20 cellular contexts compared by ENCODE assay signal in genomic region chr9:77750981-77751340, GRCh38.
DNase-seq lines count a peak whose midpoint lies in the region; ATAC-seq, FAIRE-seq and TF ChIP-seq lines count a peak whose summit lies in the region.
"Had no signal": no experiment of that assay in that cellular context is flagged by ENCODE, and none has a peak within 500 bp of the region (broad histone marks: within the 10 kb centered on the region; RNA-seq: fewer than 3 reads in every experiment).

No MANE protein-coding gene starts in this region.

- no peaks in the 10 kb centered on the region for H3K79me2 ChIP-seq in PC-3 (ENCODE audit: low read length)

- no peaks in the 10 kb centered on the region for H3K9me2 ChIP-seq in PC-3 (replicated peaks; ENCODE audit: low read length)

- peaks cover 47% of the 10 kb centered on the region for H3K4me1 Mint-ChIP-seq in osteocyte (ENCODE audit: unreplicated experiment)

- no peaks in the 10 kb centered on the region for H3K27me3 Mint-ChIP-seq in osteocyte (ENCODE audit: unreplicated experiment)
- H3K27me3 Mint-ChIP-seq: activated CD4-positive, alpha-beta T cell treated with anti-CD3 and anti-CD28 coated beads, Interleukin-2, amount 10 ng/mL, durations not matched to agents 7 days and 5 days; activated naive CD8-positive, alpha-beta T cell; activated T-helper 17 cell treated with anti-CD3 and anti-CD28 coated beads, Interleukin-2, amount 50 U/mL, for 72 hours; CD4-positive, alpha-beta T cell; naive thymus-derived CD8-positive, alpha-beta T cell had no signal

- no TSS peak for BruUV-seq in PC-3 (replicated peaks; lab: Mats Ljungman, UMichigan)

- H3K27me3 ChIP-seq in BE2C (no peaks in the 10 kb centered on the region), PC-3 (ENCODE audit: low read length) (no peaks in the 10 kb centered on the region), dorsolateral prefrontal cortex (no peaks in the 10 kb centered on the region)
- H3K27me3 ChIP-seq: pancreas, SJCRH30 had no signal

- peak overlapping the region; percentile 25 for H3K4me3 ChIP-seq in BE2C (ENCODE audit: low read depth, low read length)
- H3K4me3 ChIP-seq in PC-3 (ENCODE audit: low read length) = no peak overlapping the region
- H3K4me3 ChIP-seq in dorsolateral prefrontal cortex = peak overlapping the region in 17 of 59 donors; percentile 3 to 38 (median 21)
- H3K4me3 ChIP-seq: HAP-1, K562, pancreas, SJCRH30 had no signal

- no peaks in the 10 kb centered on the region for H4K20me1 ChIP-seq in PC-3 (ENCODE audit: low read length)

- H3K9me3 Mint-ChIP-seq in osteocyte (ENCODE audit: unreplicated experiment) = no peaks in the 10 kb centered on the region
- H3K9me3 Mint-ChIP-seq: activated CD4-positive, alpha-beta T cell treated with anti-CD3 and anti-CD28 coated beads, Interleukin-2, amount 10 ng/mL, durations not matched to agents 7 days and 5 days; activated T-helper 17 cell treated with anti-CD3 and anti-CD28 coated beads, Interleukin-2, amount 50 U/mL, for 72 hours; CD4-positive, alpha-beta T cell; naive thymus-derived CD8-positive, alpha-beta T cell had no signal

- intact Hi-C loops in PC-3 (cut with micrococcal nuclease) = loop anchor here (1.0 to 5.0 kb wide), 8 partner anchors 44 to 318 kb away; no protein-coding TSS in a partner anchor
- intact Hi-C loops in dorsolateral prefrontal cortex (cut with DNase I) = loop anchor here in 1 of 2 donors (2.0 to 10.0 kb wide), 4 partner anchors 94 to 374 kb away; no protein-coding TSS in a partner anchor

- no peak overlapping the region for H2AFZ ChIP-seq in PC-3 (ENCODE audit: low read length)

- FAIRE-seq in D721Med (lab: Jason Lieb, UNC) = no peak
- FAIRE-seq: colon, pancreas had no signal

- H3K4me1 ChIP-seq in BE2C (peaks cover 30% of the 10 kb centered on the region), PC-3 (ENCODE audit: insufficient read depth, low read length) (peaks cover 7% of the 10 kb centered on the region)
- H3K4me1 ChIP-seq: HAP-1, SJCRH30 had no signal

- H3K27ac ChIP-seq in PC-3 (ENCODE audit: low read length) (no peak overlapping the region), dorsolateral prefrontal cortex (peak overlapping the region in 48 of 59 donors; percentile 0 to 84 (median 64))
- H3K27ac ChIP-seq: SJCRH30 had no signal

- no peak overlapping the region for H3K4me3 Mint-ChIP-seq in osteocyte (ENCODE audit: unreplicated experiment)
- H3K4me3 Mint-ChIP-seq: activated CD4-positive, alpha-beta T cell treated with anti-CD3 and anti-CD28 coated beads, Interleukin-2, amount 10 ng/mL, durations not matched to agents 7 days and 5 days; activated naive CD8-positive, alpha-beta T cell; CD4-positive, alpha-beta T cell; naive thymus-derived CD8-positive, alpha-beta T cell had no signal

- no peak overlapping the region for H3K9ac ChIP-seq in PC-3 (ENCODE audit: low read length)

- DNase-seq in BE2C = peak; percentile 21
- DNase-seq in PC-3 = no peak
- DNase-seq in dorsolateral prefrontal cortex = no peak
- no peak for DNase-seq in osteocyte (ENCODE audit: extremely low spot score, unreplicated experiment)
- DNase-seq in A172 (ENCODE audit: low spot score) = no peak
- DNase-seq in 8988T = no peak
- no peak for DNase-seq in D721Med (ENCODE audit: insufficient read length, low spot score)
- DNase-seq: CD4-positive, alpha-beta T cell; right cardiac atrium; stimulated activated CD8-positive, alpha-beta memory T cell treated with anti-CD3 and anti-CD28 coated beads, Interleukin-4, amount 100 ng/mL, for 48 hours had no signal

- ATAC-seq in PC-3 (no peak), GM21786 (IDR thresholded peaks at IDR 0.05; ENCODE audit: unreplicated experiment) (no peak)

- peaks cover 6% of the 10 kb centered on the region for H3K36me3 Mint-ChIP-seq in osteocyte (ENCODE audit: unreplicated experiment)

- CTCF ChIA-PET in PC-3 (lab: Charles Lee) = interaction anchor here (0.5 to 2.0 kb wide), 4 partner anchors 77 to 557 kb away, joined by 5 to 11 read pairs (median 8); no protein-coding TSS in a partner anchor

- no peaks in the 10 kb centered on the region for H3K36me3 ChIP-seq in BE2C
- no peaks in the 10 kb centered on the region for H3K36me3 ChIP-seq in PC-3 (ENCODE audit: low read depth, low read length)
- H3K36me3 ChIP-seq: HAP-1, pancreas, SJCRH30 had no signal

- TF ChIP-seq CTCF in BE2C (IDR thresholded peaks at IDR 0.05; ENCODE audit: low read depth, low read length) (no peak), PC-3 (conservative IDR thresholded peaks at IDR 0.05; ENCODE audit: low read depth, low read length) (no peak), dorsolateral prefrontal cortex (IDR thresholded peaks at IDR 0.05 in 54 of 56, conservative IDR thresholded peaks at IDR 0.05 in 2 of 56; ENCODE audit: low read depth in 1 of 56, partially characterized antibody in 56 of 56) (no peak), osteocyte (IDR thresholded peaks at IDR 0.05) (no peak), D721Med (IDR thresholded peaks at IDR 0.05; ENCODE audit: insufficient read depth, missing control alignments) (no peak)

- H3F3A ChIP-seq in PC-3 (ENCODE audit: low read length, unreplicated experiment) = no peaks in the 10 kb centered on the region

- POLR2A ChIA-PET in PC-3 (lab: Charles Lee; ENCODE audit: unreplicated experiment) = no interaction called here

- H3K4me2 ChIP-seq in PC-3 (ENCODE audit: low read length) = 0 out of 2 replicates have a peak overlapping the region, but pooled peaks have one; percentile 14

- H3K27ac Mint-ChIP-seq in osteocyte (ENCODE audit: unreplicated experiment) = peak overlapping the region; percentile 85
- H3K27ac Mint-ChIP-seq: activated CD4-positive, alpha-beta T cell treated with anti-CD3 and anti-CD28 coated beads, Interleukin-2, amount 10 ng/mL, durations not matched to agents 7 days and 5 days; activated naive CD8-positive, alpha-beta T cell; CD4-positive, alpha-beta T cell had no signal

- H3K9me3 ChIP-seq in BE2C = no peaks in the 10 kb centered on the region
- no peaks in the 10 kb centered on the region for H3K9me3 ChIP-seq in PC-3 (ENCODE audit: low read length)
- H3K9me3 ChIP-seq: HAP-1, pancreas, SJCRH30 had no signal
